Comparison of ENCODE assay signal across 16 cellular contexts in genomic region chr11:119745776-119746535, GRCh38. TPM values are rescaled to one million over a fixed set of nuclear protein-coding genes. Genes with fewer than 3 reads are reported as not detected.
DNase-seq lines count a peak whose midpoint lies in the region; ATAC-seq and TF ChIP-seq lines count a peak whose summit lies in the region.
"Had no signal": no experiment of that assay in that cellular context is flagged by ENCODE, and none has a peak within 500 bp of the region (broad histone marks: within the 10 kb centered on the region; RNA-seq: fewer than 3 reads in every experiment).

No MANE protein-coding gene starts in this region.

- H3K4me3 Mint-ChIP-seq in osteocyte (ENCODE audit: unreplicated experiment), result no peak overlapping the region
- H3K4me3 Mint-ChIP-seq: CD4-positive, CD25-positive, alpha-beta regulatory T cell had no signal

- no peaks in the 10 kb centered on the region for H3K36me3 Mint-ChIP-seq in osteocyte (ENCODE audit: unreplicated experiment)
- H3K36me3 Mint-ChIP-seq: CD4-positive, CD25-positive, alpha-beta regulatory T cell had no signal

- H3K4me3 ChIP-seq in dorsolateral prefrontal cortex, result no peak overlapping the region
- H3K4me3 ChIP-seq: BLaER1, GM23248 had no signal

- intact Hi-C loops in dorsolateral prefrontal cortex (cut with DNase I) (no loop called here), posterior vena cava (cut with DNase I) (loop anchor here in 1 of 2 donors (10.0 kb wide), 1 partner anchor 261 kb away; no protein-coding TSS in a partner anchor)

- no peak overlapping the region for H3K27ac Mint-ChIP-seq in osteocyte (ENCODE audit: unreplicated experiment)
- H3K27ac Mint-ChIP-seq: CD4-positive, CD25-positive, alpha-beta regulatory T cell had no signal

- in situ Hi-C loops in ACHN (cut with HindIII; ENCODE audit: low pct_ligation_motif_present, low pct_unique_long_range_greater_than_20kb, low sequenced_read_pairs), result no loop called here

- peak; percentile 20 for DNase-seq in activated CD4-positive, CD25-positive, alpha-beta regulatory T cell treated with anti-CD3 and anti-CD28 coated beads, Interleukin-2, amount 50 U/mL, for 72 hours
- no peak for DNase-seq in activated CD4-positive, CD25-positive, alpha-beta regulatory T cell (lab: John Stamatoyannopoulos, UW)
- peak in 4 of 10 donors; percentile 52 to 67 (median 58) for DNase-seq in dorsolateral prefrontal cortex
- DNase-seq in posterior vena cava (ENCODE audit: low spot score), result peak; percentile 58
- DNase-seq in ACHN, result no peak
- no peak for DNase-seq in osteocyte (ENCODE audit: extremely low spot score, unreplicated experiment)
- DNase-seq: AML-193; CD4-positive, CD25-positive, alpha-beta regulatory T cell; DMS53; GF-D8; GM23248 had no signal

- peaks cover 0 to 5% (median 0%) of the 10 kb centered on the region in 45 donors for H3K27me3 ChIP-seq in dorsolateral prefrontal cortex

- ATAC-seq in HG02571 (IDR thresholded peaks at IDR 0.05; ENCODE audit: unreplicated experiment), result no peak
- ATAC-seq: HCT116 had no signal

- H3K9me3 Mint-ChIP-seq in osteocyte (ENCODE audit: unreplicated experiment), result no peaks in the 10 kb centered on the region

- peak overlapping the region in 46 of 59 donors; percentile 2 to 82 (median 58) for H3K27ac ChIP-seq in dorsolateral prefrontal cortex
- H3K27ac ChIP-seq in temporal lobe (ENCODE audit: low read depth, low read length), result peak overlapping the region; percentile 27
- H3K27ac ChIP-seq: 22Rv1, BLaER1, GM23248 had no signal

- H3K27me3 Mint-ChIP-seq in osteocyte (ENCODE audit: unreplicated experiment), result peaks cover 54% of the 10 kb centered on the region

- no peak for TF ChIP-seq CTCF in dorsolateral prefrontal cortex (IDR thresholded peaks at IDR 0.05 in 54 of 56, conservative IDR thresholded peaks at IDR 0.05 in 2 of 56; ENCODE audit: low read depth in 1 of 56, partially characterized antibody in 56 of 56)
- TF ChIP-seq CTCF in osteocyte (IDR thresholded peaks at IDR 0.05), result no peak

- peaks cover 6% of the 10 kb centered on the region for H3K4me1 Mint-ChIP-seq in osteocyte (ENCODE audit: unreplicated experiment)

RNA-seq across cellular contexts. Expression of gene NECTIN1, which starts 17.0 kb away (rescaled TPM):
- total RNA-seq in dorsolateral prefrontal cortex, result 100 to 1,000 TPM in 6 of 120 experiments, 10 to 100 TPM in 114; 45.3 to 136 (median 78.1) TPM
- 10 to 100 TPM; 10.6 to 11.4 TPM for total RNA-seq in posterior vena cava
- total RNA-seq in temporal lobe, result 12.8 TPM
- total RNA-seq in osteocyte, result 7.2 and 9.5 TPM in 2 replicates

Comparison
In these comparisons a context has a peak if more than half of its experiments do, and no peak if none do; other contexts are left out.
1. DNase-seq: peak in activated CD4-positive, CD25-positive, alpha-beta regulatory T cell treated with anti-CD3 and anti-CD28 coated beads, Interleukin-2, amount 50 U/mL, for 72 hours (single experiment) and posterior vena cava (single experiment); none in activated CD4-positive, CD25-positive, alpha-beta regulatory T cell (0 of 4), ACHN (single experiment) and osteocyte (single experiment).